Comparison of ENCODE assay signal across 27 cellular contexts in genomic region chr18:66219817-66220216, GRCh38.
"Had no signal": no experiment of that assay in that cellular context is flagged by ENCODE, and none has a peak within 500 bp of the region (broad histone marks: within the 10 kb centered on the region; RNA-seq: fewer than 3 reads in every experiment).

No MANE protein-coding gene starts in this region.

- ATAC-seq: stimulated activated effector memory CD8-positive, alpha-beta T cell treated with anti-CD3 and anti-CD28 coated beads, Interleukin-12 subunit alpha, Interleukin-12 subunit beta, amount 100 ng/mL, for 72 hours; stimulated activated memory B cell treated with anti-CD40 and anti-IgM and Interleukin-4, amounts not matched to agents 10 μg/mL and 1 μg/mL and 100 μg/mL, for 72 hours; stimulated activated naive B cell treated with anti-CD40 and anti-IgM and Interleukin-4, amounts not matched to agents 10 μg/mL and 1 μg/mL and 100 μg/mL, for 72 hours; stimulated activated naive CD8-positive, alpha-beta T cell treated with anti-CD3 and anti-CD28 coated beads, Interleukin-15, amount 100 ng/mL, for 72 hours; stimulated activated naive CD8-positive, alpha-beta T cell treated with anti-CD3 and anti-CD28 coated beads, Interleukin-15, Interleukin-2, amounts not matched to agents 100 U/mL and 50 U/mL, for 24 hours; upper lobe of right lung had no signal

- H3K9me3 ChIP-seq: stomach, suprapubic skin, testis, thoracic aorta, thyroid gland, tibial artery, tibial nerve, transverse colon, upper lobe of left lung, upper lobe of right lung, uterus, vagina had no signal

- H3K27ac ChIP-seq: stomach, suprapubic skin, testis, thoracic aorta, thyroid gland, tibial artery, tibial nerve, transverse colon, upper lobe of left lung, upper lobe of right lung, uterus, vagina had no signal

- FAIRE-seq: urothelium cell line had no signal

- H3K4me1 ChIP-seq: stomach, suprapubic skin, testis, thyroid gland, tibial artery, tibial nerve, transverse colon, upper lobe of left lung, upper lobe of right lung, uterus, vagina had no signal

- DNase-seq: stimulated activated CD4-positive, alpha-beta T cell treated with anti-CD3 and anti-CD28 coated beads, Interleukin-2, amount 100 ng/mL, for 48 hours; stimulated activated CD4-positive, alpha-beta T cell treated with anti-CD3 and anti-CD28 coated beads, Interleukin-4, amount 100 ng/mL, for 1 hour; stimulated activated CD4-positive, alpha-beta T cell treated with anti-CD3 and anti-CD28 coated beads, Interleukin-4, amount 100 ng/mL, for 24 hours; stimulated activated CD4-positive, alpha-beta T cell treated with anti-CD3 and anti-CD28 coated beads, Interleukin-4, amount 100 ng/mL, for 4 hours; stimulated activated CD8-positive, alpha-beta memory T cell treated with anti-CD3 and anti-CD28 coated beads, Interleukin-4, amount 100 ng/mL, for 48 hours; stimulated activated naive B cell treated with anti-CD40 and anti-IgM and Interleukin-4, amounts not matched to agents 10 μg/mL and 1 μg/mL and 100 μg/mL, for 72 hours; stimulated activated naive CD4-positive, alpha-beta T cell; stimulated activated naive CD4-positive, alpha-beta T cell treated with Interleukin-2 at 50 U/mL for 16 hours; stimulated activated naive CD8-positive, alpha-beta T cell treated with anti-CD3 and anti-CD28 coated beads, Interleukin-15, amount 100 ng/mL, for 72 hours; stimulated activated naive CD8-positive, alpha-beta T cell treated with anti-CD3 and anti-CD28 coated beads, Interleukin-15, Interleukin-2, amounts not matched to agents 100 U/mL and 50 U/mL, for 24 hours; stomach; substantia nigra; testis; thyroid gland; tibial artery; transverse colon; trophoblast cell; upper lobe of left lung; upper lobe of right lung; uterus had no signal

- H3K4me3 ChIP-seq: stomach, suprapubic skin, testis, thoracic aorta, thyroid gland, tibial artery, tibial nerve, transverse colon, upper lobe of left lung, upper lobe of right lung, uterus, vagina had no signal

- H3K36me3 ChIP-seq: stomach, suprapubic skin, thoracic aorta, thyroid gland, tibial artery, tibial nerve, transverse colon, upper lobe of left lung, upper lobe of right lung, uterus, vagina had no signal
